ENCODE assay signal across 25 cellular contexts in the genomic region with DNA sequence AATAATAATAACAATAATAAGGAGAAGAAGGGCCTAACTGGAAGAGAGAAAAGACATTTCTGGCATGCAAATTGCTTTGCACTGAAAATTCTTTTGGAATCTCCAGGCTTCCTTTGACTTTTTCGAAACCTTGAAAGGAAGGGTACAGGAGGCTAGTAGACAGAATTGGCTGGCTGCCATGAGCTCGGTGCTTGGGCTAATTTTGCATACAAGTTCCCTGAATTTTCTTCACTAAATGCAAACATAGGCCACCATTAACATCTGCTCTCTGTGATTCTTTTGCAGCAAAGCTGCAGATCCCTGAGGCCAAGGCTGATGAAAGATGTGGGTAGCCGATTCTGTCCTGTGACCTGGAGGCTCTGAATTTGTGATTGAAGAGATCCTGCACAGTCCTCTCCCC.
A peak's percentile ranks its signal among the peaks of the same experiment; 100 is the strongest.
DNase-seq lines count a peak whose midpoint lies in the region; ATAC-seq and TF ChIP-seq lines count a peak whose summit lies in the region.
"Had no signal": no experiment of that assay in that cellular context is flagged by ENCODE, and none has a peak within 500 bp of the region (broad histone marks: within the 10 kb centered on the region; RNA-seq: fewer than 3 reads in every experiment).

No MANE protein-coding gene starts in this region.

- H3K4me1 ChIP-seq in A673 (ENCODE audit: insufficient read depth, low read length, poor library complexity, severe bottlenecking), result peaks cover 10% of the 10 kb centered on the region
- H3K4me1 ChIP-seq in BLaER1 treated with 17β-estradiol and CSF1 and Interleukin-3, amounts not matched to agents 10 nM and 100 nM, result peaks cover 24 to 83% (median 71%) of the 10 kb centered on the region in 10 experiments
- H3K4me1 ChIP-seq in muscle layer of colon (ENCODE audit: insufficient read depth, low read length), result peaks cover 25% of the 10 kb centered on the region

- no peak for ATAC-seq in GM19395 (IDR thresholded peaks at IDR 0.05; ENCODE audit: unreplicated experiment)
- ATAC-seq: left colon, PC-3 had no signal

- H3K9me3 ChIP-seq in A673 (ENCODE audit: low read depth, low read length, poor library complexity, severe bottlenecking) (no peaks in the 10 kb centered on the region), muscle layer of colon (ENCODE audit: low read length) (no peaks in the 10 kb centered on the region)
- peaks cover 0 to 13% (median 9%) of the 10 kb centered on the region in 11 experiments; a peak in 13 of 22 replicates for H3K9me3 ChIP-seq in BLaER1 treated with 17β-estradiol and CSF1 and Interleukin-3, amounts not matched to agents 10 nM and 100 nM (replicated peaks in 1 of 11)
- H3K9me3 ChIP-seq: esophagus squamous epithelium, thoracic aorta, vagina had no signal

- POLR2A ChIA-PET in A673 (lab: Charles Lee; ENCODE audit: low non-redundant PET), result interaction anchor here (0.6 kb wide), 1 partner anchor 95 kb away, joined by 5 read pairs; no protein-coding TSS in a partner anchor

- CTCF ChIA-PET in A673 (lab: Charles Lee), result no interaction called here

- H3K27me3 ChIP-seq in A673 (replicated peaks; ENCODE audit: insufficient read depth, low read depth, low read length, poor library complexity), result no peaks in the 10 kb centered on the region
- no peaks in the 10 kb centered on the region for H3K27me3 ChIP-seq in BLaER1 treated with 17β-estradiol and CSF1 and Interleukin-3, amounts not matched to agents 10 nM and 100 nM
- no peaks in the 10 kb centered on the region for H3K27me3 ChIP-seq in muscle layer of colon (ENCODE audit: control insufficient read depth in 1 of 2, insufficient read depth in 2 of 2, low read length in 2 of 2)
- H3K27me3 ChIP-seq in brain microvascular endothelial cell (replicated peaks), result no peaks in the 10 kb centered on the region
- H3K27me3 ChIP-seq: esophagus squamous epithelium, hepatocyte, vagina had no signal

- no peaks in the 10 kb centered on the region for H4K20me1 ChIP-seq in BLaER1 treated with 17β-estradiol and CSF1 and Interleukin-3, amounts not matched to agents 10 nM and 100 nM

- in situ Hi-C loops in brain microvascular endothelial cell (cut with HindIII; ENCODE audit: low pct_ligation_motif_present, low sequenced_read_pairs), result no loop called here

- no TSS peak for BruUV-seq in A673 (replicated peaks; lab: Mats Ljungman, UMichigan)

- H3K4me3 ChIP-seq in A673 (ENCODE audit: low read depth, low read length, poor library complexity, severe bottlenecking) (no peak overlapping the region), muscle layer of colon (ENCODE audit: low read depth in 1 of 2, low read length in 2 of 2) (no peak overlapping the region), brain microvascular endothelial cell (ENCODE audit: low read depth, low read length) (no peak overlapping the region)
- no peak overlapping the region for H3K4me3 ChIP-seq in BLaER1 treated with 17β-estradiol and CSF1 and Interleukin-3, amounts not matched to agents 10 nM and 100 nM
- H3K4me3 ChIP-seq: esophagus squamous epithelium, hepatocyte, thoracic aorta, vagina had no signal

- peak; percentile 12 for DNase-seq in A673 (ENCODE audit: low spot score)
- peak; percentile 17 to 63 for DNase-seq in NCI-H526 (lab: John Stamatoyannopoulos, UW)
- DNase-seq in cerebellar cortex (ENCODE audit: low spot score), result no peak
- DNase-seq in SW480 (ENCODE audit: low spot score), result no peak
- DNase-seq in brain microvascular endothelial cell, result no peak
- DNase-seq: activated CD4-positive, CD25-positive, alpha-beta regulatory T cell; caudate nucleus; esophagus squamous epithelium; foreskin melanocyte; Karpas-422; left colon; mesenchymal stem cell; NCI-H187 treated with DMSO at 0.1 percent for 48 hours; NK-92 treated with Interleukin-12 subunit alpha and Interleukin-12 subunit beta, amount 100 ng/mL, for 24 hours; occipital lobe; PC-3; SIG-M5; stimulated activated naive CD4-positive, alpha-beta T cell treated with Interleukin-2 at 50 U/mL for 16 hours had no signal

- H3K9ac ChIP-seq in BLaER1 treated with 17β-estradiol and CSF1 and Interleukin-3, amounts not matched to agents 10 nM and 100 nM, result no peak overlapping the region
- H3K9ac ChIP-seq in muscle layer of colon (ENCODE audit: low read length), result no peak overlapping the region

- H3K27ac ChIP-seq in A673 (ENCODE audit: low read depth, low read length, poor library complexity, severe bottlenecking) (no peak overlapping the region), muscle layer of colon (ENCODE audit: low read depth, low read length) (peak overlapping the region; percentile 21), brain microvascular endothelial cell (no peak overlapping the region)
- peak overlapping the region in 4 of 11 experiments; percentile 95 to 99 (median 96); a peak in 5 of 22 replicates for H3K27ac ChIP-seq in BLaER1 treated with 17β-estradiol and CSF1 and Interleukin-3, amounts not matched to agents 10 nM and 100 nM
- H3K27ac ChIP-seq: hepatocyte, HL-60, thoracic aorta had no signal

- no peak for TF ChIP-seq CTCF in A673 (conservative IDR thresholded peaks at IDR 0.05; ENCODE audit: low read depth, low read length)
- TF ChIP-seq CTCF in brain microvascular endothelial cell (IDR thresholded peaks at IDR 0.05; ENCODE audit: low read depth, low read length, missing control alignments), result no peak

- intact Hi-C loops in A673 (cut with micrococcal nuclease; ENCODE audit: unreplicated experiment), result no loop called here

- H3K4me2 ChIP-seq in BLaER1 treated with 17β-estradiol and CSF1 and Interleukin-3, amounts not matched to agents 10 nM and 100 nM, result peak overlapping the region in 9 of 11 experiments; percentile 1 to 88 (median 83); a peak in 16 of 22 replicates
- H3K4me2 ChIP-seq: hepatocyte had no signal

- H3K36me3 ChIP-seq in A673 (ENCODE audit: insufficient read depth, low read length, poor library complexity, severe bottlenecking) (no peaks in the 10 kb centered on the region), muscle layer of colon (ENCODE audit: insufficient read depth, low read length) (no peaks in the 10 kb centered on the region), brain microvascular endothelial cell (replicated peaks) (no peaks in the 10 kb centered on the region)
- no peaks in the 10 kb centered on the region; a peak in 1 of 22 replicates for H3K36me3 ChIP-seq in BLaER1 treated with 17β-estradiol and CSF1 and Interleukin-3, amounts not matched to agents 10 nM and 100 nM
- H3K36me3 ChIP-seq: esophagus squamous epithelium, thoracic aorta, vagina had no signal

Comparison
In these comparisons a context has a peak if more than half of its experiments do, and no peak if none do; other contexts are left out.
1. DNase-seq: peak in A673 (single experiment) and NCI-H526 (2 of 2); none in cerebellar cortex (single experiment), SW480 (single experiment) and brain microvascular endothelial cell (single experiment).